ENCODE assay signal across 11 cellular contexts in genomic region chr4:40180356-40180755, GRCh38. TPM values are rescaled to one million over a fixed set of nuclear protein-coding genes. Genes with fewer than 3 reads are reported as not detected.
DNase-seq lines count a peak whose midpoint lies in the region; ATAC-seq, FAIRE-seq and TF ChIP-seq lines count a peak whose summit lies in the region.
"Had no signal": no experiment of that assay in that cellular context is flagged by ENCODE, and none has a peak within 500 bp of the region (broad histone marks: within the 10 kb centered on the region; RNA-seq: fewer than 3 reads in every experiment).

No MANE protein-coding gene starts in this region.

- no peak overlapping the region for H2AFZ ChIP-seq in keratinocyte (ENCODE audit: control insufficient read depth, low read length)

- in situ Hi-C loops in KBM-7 (cut with MboI; ENCODE audit: low pct_unique_long_range_greater_than_20kb, low sequenced_read_pairs) = no loop called here

- H3K4me3 ChIP-seq in adipocyte (ENCODE audit: low read length) = no peak overlapping the region
- H3K4me3 ChIP-seq in keratinocyte (ENCODE audit: control insufficient read depth in 2 of 3, extremely low read depth in 1 of 3, insufficient read depth in 2 of 3, low read depth in 1 of 3, low read length in 3 of 3) = no peak overlapping the region
- H3K4me3 ChIP-seq in SJCRH30 = no peak overlapping the region
- H3K4me3 ChIP-seq: esophagus squamous epithelium had no signal

- H3K4me2 ChIP-seq in keratinocyte (ENCODE audit: control insufficient read depth, extremely low read depth, insufficient read depth, low read depth, low read length) = peak overlapping the region; percentile 9

- no peak for ATAC-seq in activated CD8-positive, alpha-beta T cell treated with anti-CD3 and anti-CD28 coated beads for 36 hours

- H3K27me3 Mint-ChIP-seq in activated CD8-positive, alpha-beta T cell treated with anti-CD3 and anti-CD28 coated beads for 36 hours = no peaks in the 10 kb centered on the region

- peaks cover 15% of the 10 kb centered on the region for H3K4me1 ChIP-seq in adipocyte (ENCODE audit: control insufficient read depth, insufficient read depth, low read length)
- H3K4me1 ChIP-seq in keratinocyte (ENCODE audit: control insufficient read depth, extremely low read depth, insufficient read depth, low read length) = peaks cover 42% of the 10 kb centered on the region
- peaks cover 12% of the 10 kb centered on the region for H3K4me1 ChIP-seq in SJCRH30

- H3K9me3 Mint-ChIP-seq in activated CD8-positive, alpha-beta T cell treated with anti-CD3 and anti-CD28 coated beads for 36 hours = peaks cover 2% of the 10 kb centered on the region

- no peak overlapping the region for H3K27ac Mint-ChIP-seq in activated CD8-positive, alpha-beta T cell treated with anti-CD3 and anti-CD28 coated beads for 36 hours

- POLR2A ChIA-PET in activated CD8-positive, alpha-beta T cell treated with anti-CD3 and anti-CD28 coated beads for 36 hours (lab: Charles Lee) = interaction anchor here (1.0 to 1.1 kb wide), 2 partner anchors 25 to 125 kb away, joined by 3 read pairs; no protein-coding TSS in a partner anchor

- no peak overlapping the region for H3K9ac ChIP-seq in adipocyte (ENCODE audit: low read length)
- H3K9ac ChIP-seq in keratinocyte (ENCODE audit: control insufficient read depth, extremely low read depth, insufficient read depth, low read length) = peak overlapping the region; percentile 68

- no peaks in the 10 kb centered on the region for H3K9me1 ChIP-seq in keratinocyte (ENCODE audit: control insufficient read depth, extremely low read depth, insufficient read depth, low read length)

- H3K79me2 ChIP-seq in keratinocyte (ENCODE audit: control insufficient read depth, insufficient read depth, low read length) = no peaks in the 10 kb centered on the region

- peak; percentile 87 for FAIRE-seq in keratinocyte (lab: Jason Lieb, UNC)

- H3K9me3 ChIP-seq in adipocyte (ENCODE audit: control insufficient read depth, low read length) = no peaks in the 10 kb centered on the region
- no peaks in the 10 kb centered on the region for H3K9me3 ChIP-seq in keratinocyte (ENCODE audit: control insufficient read depth, low read depth, low read length)
- H3K9me3 ChIP-seq in SJCRH30 (replicated peaks) = no peaks in the 10 kb centered on the region; the same call in 1 of the 2 replicates
- H3K9me3 ChIP-seq: esophagus squamous epithelium had no signal

- H3K27me3 ChIP-seq in adipocyte (replicated peaks; ENCODE audit: control insufficient read depth, insufficient read depth, low read length) = no peaks in the 10 kb centered on the region
- H3K27me3 ChIP-seq in keratinocyte (ENCODE audit: control insufficient read depth, extremely low read depth, insufficient read depth, low read length) = no peaks in the 10 kb centered on the region
- H3K27me3 ChIP-seq in SJCRH30 = no peaks in the 10 kb centered on the region
- H3K27me3 ChIP-seq: esophagus squamous epithelium had no signal

- intact Hi-C loops in activated CD8-positive, alpha-beta T cell treated with anti-CD3 and anti-CD28 coated beads for 36 hours (cut with micrococcal nuclease) = no loop called here

- H3K27ac ChIP-seq in keratinocyte (ENCODE audit: control insufficient read depth, insufficient read depth, low read length) (peak overlapping the region; percentile 87), SJCRH30 (no peak overlapping the region)
- H3K27ac ChIP-seq: esophagus squamous epithelium had no signal

- H3K36me3 ChIP-seq in adipocyte (ENCODE audit: control insufficient read depth, insufficient read depth, low read length, severe bottlenecking) (no peaks in the 10 kb centered on the region), keratinocyte (ENCODE audit: control insufficient read depth in 2 of 2, extremely low read depth in 1 of 2, insufficient read depth in 2 of 2, low read length in 2 of 2) (no peaks in the 10 kb centered on the region), SJCRH30 (no peaks in the 10 kb centered on the region)
- H3K36me3 ChIP-seq: esophagus squamous epithelium had no signal

- DNase-seq in DMS53 (lab: John Stamatoyannopoulos, UW) = peak; percentile 50
- DNase-seq in KBM-7 = peak; percentile 57
- DNase-seq in adipocyte (ENCODE audit: low read depth) = peak; percentile 67
- peak; percentile 70 for DNase-seq in keratinocyte (ENCODE audit: low read depth, low spot score)
- no peak for DNase-seq in SJCRH30
- DNase-seq in NCI-H2029 (lab: John Stamatoyannopoulos, UW) = no peak
- DNase-seq in activated CD8-positive, alpha-beta T cell treated with anti-CD3 and anti-CD28 coated beads for 36 hours = no peak
- DNase-seq in central memory CD4-positive, alpha-beta T cell = no peak
- DNase-seq: activated naive CD4-positive, alpha-beta T cell; esophagus squamous epithelium; T1000 had no signal

- no peaks in the 10 kb centered on the region for H4K20me1 ChIP-seq in keratinocyte (ENCODE audit: control insufficient read depth, extremely low read depth, insufficient read depth, low read length)

- no peaks in the 10 kb centered on the region for H3K36me3 Mint-ChIP-seq in activated CD8-positive, alpha-beta T cell treated with anti-CD3 and anti-CD28 coated beads for 36 hours (ENCODE audit: low read depth)

- no peak overlapping the region for H3K4me3 Mint-ChIP-seq in activated CD8-positive, alpha-beta T cell treated with anti-CD3 and anti-CD28 coated beads for 36 hours

- CTCF ChIA-PET in activated CD8-positive, alpha-beta T cell treated with anti-CD3 and anti-CD28 coated beads for 36 hours (lab: Charles Lee) = no interaction called here

- peaks cover 34% of the 10 kb centered on the region for H3K4me1 Mint-ChIP-seq in activated CD8-positive, alpha-beta T cell treated with anti-CD3 and anti-CD28 coated beads for 36 hours (ENCODE audit: low read depth)

- dilution Hi-C loops in keratinocyte (cut with MboI; ENCODE audit: extremely low pct_ligation_motif_present, low sequenced_read_pairs) = no loop called here

- no peak for TF ChIP-seq CTCF in keratinocyte (optimal IDR thresholded peaks at IDR 0.05 in 1 of 3, IDR thresholded peaks at IDR 0.05 in 1 of 3, conservative IDR thresholded peaks at IDR 0.05 in 1 of 3; ENCODE audit: extremely low read depth in 1 of 3, insufficient read depth in 2 of 3, low read length in 3 of 3)
- no peak for TF ChIP-seq CTCF in activated CD8-positive, alpha-beta T cell treated with anti-CD3 and anti-CD28 coated beads for 36 hours (IDR thresholded peaks at IDR 0.05)

RNA-seq across cellular contexts. Expression of gene RHOH, which starts 16.5 kb away (rescaled TPM):
- 0.04 to 0.15 TPM in 2 of 3 replicates, not detected in the other for polyA plus RNA-seq in keratinocyte
- polyA plus RNA-seq in keratinocyte (2011; ENCODE audit: low read depth) = not detected
- polyA plus RNA-seq in keratinocyte (2011; cell fraction: cytosol; rRNA removed) = not detected in 2 replicates
- 0.16 and 0.17 TPM in 2 replicates for polyA plus RNA-seq in keratinocyte (2011; cell fraction: nucleus; rRNA removed)
- polyA plus RNA-seq in keratinocyte (2012; ENCODE audit: low replicate concordance) = not detected in 2 replicates
- polyA minus RNA-seq in keratinocyte = not detected in 3 replicates
- polyA minus RNA-seq in keratinocyte (2011; cell fraction: cytosol; rRNA and poly(A)+ RNA removed) = not detected
- 0.62 TPM in 1 of 2 replicates, not detected in the other for polyA minus RNA-seq in keratinocyte (2011; cell fraction: nucleus; rRNA and poly(A)+ RNA removed)
- total RNA-seq in SJCRH30 (2014; rRNA removed; shearing (Covaris generic)) = not detected in 2 replicates
- total RNA-seq in activated CD8-positive, alpha-beta T cell treated with anti-CD3 and anti-CD28 coated beads for 36 hours = 100 to 1,000 TPM; 121 to 126 TPM

Comparison
In these comparisons a context has a peak if more than half of its experiments do, and no peak if none do; other contexts are left out.
1. DNase-seq: peak in DMS53 (single experiment), KBM-7 (single experiment), adipocyte (single experiment) and keratinocyte (single experiment); none in SJCRH30 (0 of 2), NCI-H2029 (single experiment), activated CD8-positive, alpha-beta T cell treated with anti-CD3 and anti-CD28 coated beads for 36 hours (single experiment) and central memory CD4-positive, alpha-beta T cell (single experiment).
2. RNA of gene RHOH, which starts 16.5 kb away (total RNA-seq): 121 to 126 TPM in activated CD8-positive, alpha-beta T cell treated with anti-CD3 and anti-CD28 coated beads for 36 hours; not detected in SJCRH30; every median in the first group is over 100 times any median in the second.